23 cellular contexts compared by ENCODE assay signal in genomic region chr7:48610705-48611104, GRCh38.
"Had no signal": no experiment of that assay in that cellular context is flagged by ENCODE, and none has a peak within 500 bp of the region (broad histone marks: within the 10 kb centered on the region; RNA-seq: fewer than 3 reads in every experiment).

No MANE protein-coding gene starts in this region.

- DNase-seq: hypothalamus; islet precursor cell; left ventricle myocardium inferior; mesendoderm; naive thymus-derived CD4-positive, alpha-beta T cell; ovary; retina; right cardiac atrium; stimulated activated CD4-positive, alpha-beta T cell treated with anti-CD3 and anti-CD28 coated beads, Interleukin-12 subunit alpha, Interleukin-12 subunit beta, amount 100 ng/mL, for 4 hours; stimulated activated CD4-positive, alpha-beta T cell treated with anti-CD3 and anti-CD28 coated beads, Interleukin-15, amount 100 ng/mL, for 24 hours; stimulated activated CD4-positive, alpha-beta T cell treated with anti-CD3 and anti-CD28 coated beads, Interleukin-2, amount 100 ng/mL, for 24 hours; stimulated activated CD4-positive, alpha-beta T cell treated with anti-CD3 and anti-CD28 coated beads, Interleukin-4, amount 100 ng/mL, for 1 hour; stimulated activated naive B cell treated with anti-CD40 and anti-IgM and Interleukin-4, amounts not matched to agents 10 μg/mL and 1 μg/mL and 100 μg/mL, for 72 hours; stimulated activated naive CD8-positive, alpha-beta T cell treated with anti-CD3 and anti-CD28 coated beads, Interleukin-15, Interleukin-2, amounts not matched to agents 100 U/mL and 50 U/mL, for 24 hours; stomach; testis; thyroid gland; transverse colon; upper lobe of left lung had no signal

- H3K9me3 ChIP-seq: left ventricle myocardium inferior, ovary, prostate gland, testis, thyroid gland, transverse colon, upper lobe of left lung, vagina had no signal

- H3K27me3 ChIP-seq: ovary, stomach, testis, thyroid gland, transverse colon, upper lobe of left lung, vagina had no signal

- H3K4me1 ChIP-seq: left ventricle myocardium inferior, prostate gland, stomach, testis, thyroid gland, transverse colon, upper lobe of left lung, vagina had no signal

- H3K27ac ChIP-seq: left ventricle myocardium inferior, ovary, prostate gland, skin epidermis, stomach, testis, thyroid gland, transverse colon, upper lobe of left lung, vagina had no signal

- H3K36me3 ChIP-seq: left ventricle myocardium inferior, ovary, prostate gland, stomach, thyroid gland, transverse colon, upper lobe of left lung, vagina had no signal

- H3K4me3 ChIP-seq: left ventricle myocardium inferior, lung, ovary, prostate gland, skin epidermis, stomach, testis, thyroid gland, transverse colon, upper lobe of left lung, vagina had no signal
